1 cellular context compared by ENCODE assay signal in genomic region chr6:6694825-6695710, GRCh38.
TF ChIP-seq lines count a peak whose summit lies in the region.

No MANE protein-coding gene starts in this region.

TF ChIP-seq in K562, 482 proteins besides CTCF, POLR2A, EP300 and RAD21 (continued from another document and continues in another):
- peak; percentile 67; the same call in 1 of the 2 replicates for TF ChIP-seq RREB1 (CRISPR knock-in tag; IDR thresholded peaks at IDR 0.05)
- TF ChIP-seq NCOR1 (IDR thresholded peaks at IDR 0.05) = no peak
- TF ChIP-seq BCLAF1 (IDR thresholded peaks at IDR 0.05; ENCODE audit: borderline replicate concordance in 1 of 2, control insufficient read depth in 1 of 2, low read depth in 2 of 2, low read length in 1 of 2) = no peak
- peak; percentile 17 for TF ChIP-seq TBP (optimal IDR thresholded peaks at IDR 0.05; ENCODE audit: low read depth, low read length)
- TF ChIP-seq RCOR1 (IDR thresholded peaks at IDR 0.05; ENCODE audit: borderline replicate concordance in 1 of 2, low read depth in 2 of 2, low read length in 2 of 2) = peak in 1 of 2 experiments; percentile 42; a peak in 1 of 4 replicates
- peak; percentile 38 to 47; a peak in 1 of 4 replicates for TF ChIP-seq FOXK2 (conservative IDR thresholded peaks at IDR 0.05 in 1 of 2, IDR thresholded peaks at IDR 0.05 in 1 of 2; ENCODE audit: low read depth in 2 of 2)
- TF ChIP-seq NFIC (IDR thresholded peaks at IDR 0.05) = 0 out of 2 replicates have a peak, but pooled peaks have one; percentile 5
- peak; percentile 49; the same call in 1 of the 2 replicates for TF ChIP-seq VEZF1 (CRISPR knock-in tag; IDR thresholded peaks at IDR 0.05)
- TF ChIP-seq, protein P1, sequence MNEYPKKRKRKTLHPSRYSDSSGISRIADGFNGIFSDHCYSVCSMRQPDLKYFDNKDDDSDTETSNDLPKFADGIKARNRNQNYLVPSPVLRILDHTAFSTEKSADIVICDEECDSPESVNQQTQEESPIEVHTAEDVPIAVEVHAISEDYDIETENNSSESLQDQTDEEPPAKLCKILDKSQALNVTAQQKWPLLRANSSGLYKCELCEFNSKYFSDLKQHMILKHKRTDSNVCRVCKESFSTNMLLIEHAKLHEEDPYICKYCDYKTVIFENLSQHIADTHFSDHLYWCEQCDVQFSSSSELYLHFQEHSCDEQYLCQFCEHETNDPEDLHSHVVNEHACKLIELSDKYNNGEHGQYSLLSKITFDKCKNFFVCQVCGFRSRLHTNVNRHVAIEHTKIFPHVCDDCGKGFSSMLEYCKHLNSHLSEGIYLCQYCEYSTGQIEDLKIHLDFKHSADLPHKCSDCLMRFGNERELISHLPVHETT (CRISPR knock-in tag; conservative IDR thresholded peaks at IDR 0.05 in 1 of 2, IDR thresholded peaks at IDR 0.05 in 1 of 2) = 0 out of 4 replicates have a peak, but pooled peaks of 1 of the 2 experiments have one; percentile 46
- no peak for TF ChIP-seq ZNF121 (CRISPR knock-in tag; conservative IDR thresholded peaks at IDR 0.05)
- TF ChIP-seq GTF2E2 (tag; IDR thresholded peaks at IDR 0.05) = no peak
- peak; percentile 28; the same call in 1 of the 2 replicates for TF ChIP-seq POLR2G (IDR thresholded peaks at IDR 0.05; ENCODE audit: low read depth, low read length)
- no peak for TF ChIP-seq POLR2AphosphoS5 (IDR thresholded peaks at IDR 0.05; ENCODE audit: control insufficient read depth, insufficient read depth, low read depth, low read length)
- no peak for TF ChIP-seq BACH1 (tag; IDR thresholded peaks at IDR 0.05)
- peak; percentile 38 for TF ChIP-seq PRDM10 (IDR thresholded peaks at IDR 0.05; ENCODE audit: partially characterized antibody)
- TF ChIP-seq ZBTB17 (CRISPR knock-in tag; IDR thresholded peaks at IDR 0.05) = peak; percentile 71
- no peak for TF ChIP-seq MYC (IDR thresholded peaks at IDR 0.05; ENCODE audit: low read depth, low read length)
- TF ChIP-seq MYC (CRISPR knock-in tag; IDR thresholded peaks at IDR 0.05; ENCODE audit: borderline replicate concordance, low read depth) = 0 out of 2 replicates have a peak, but pooled peaks have one; percentile 38
- TF ChIP-seq NR2C1 (IDR thresholded peaks at IDR 0.05) = no peak
- no peak for TF ChIP-seq NR2C1 (tag; IDR thresholded peaks at IDR 0.05)
- peak; percentile 35; the same call in 1 of the 2 replicates for TF ChIP-seq PHF8 (IDR thresholded peaks at IDR 0.05; ENCODE audit: borderline replicate concordance, low read length)
- 0 out of 2 replicates have a peak, but pooled peaks have one; percentile 11 for TF ChIP-seq HSF4 (CRISPR knock-in tag; IDR thresholded peaks at IDR 0.05; ENCODE audit: borderline replicate concordance)
- 0 out of 2 replicates have a peak, but pooled peaks have one; percentile 19 for TF ChIP-seq HMG20A (CRISPR knock-in tag; conservative IDR thresholded peaks at IDR 0.05)
- peak; percentile 13; the same call in 1 of the 2 replicates for TF ChIP-seq ZNF75A (CRISPR knock-in tag; IDR thresholded peaks at IDR 0.05)
- no peak for TF ChIP-seq JUND (IDR thresholded peaks at IDR 0.05; ENCODE audit: borderline replicate concordance, low read depth, low read length)
- TF ChIP-seq JUND (tag; IDR thresholded peaks at IDR 0.05; ENCODE audit: borderline replicate concordance, low read depth, low read length) = peak; percentile 0; the same call in 1 of the 3 replicates
- TF ChIP-seq FOXJ2 (tag; IDR thresholded peaks at IDR 0.05) = peak; percentile 60; the same call in 1 of the 2 replicates
- no peak for TF ChIP-seq SAFB2 (IDR thresholded peaks at IDR 0.05; ENCODE audit: borderline replicate concordance, low read depth, low read length, severe bottlenecking)
- TF ChIP-seq ATF1 (CRISPR knock-in tag; IDR thresholded peaks at IDR 0.05) = no peak
- TF ChIP-seq ATF1 (tag; IDR thresholded peaks at IDR 0.05) = peak; percentile 37; the same call in 1 of the 2 replicates
- no peak for TF ChIP-seq XRCC4 (IDR thresholded peaks at IDR 0.05; ENCODE audit: extremely low read depth, insufficient read depth, insufficient read length)
- TF ChIP-seq E2F3 (CRISPR knock-in tag; IDR thresholded peaks at IDR 0.05) = peak; percentile 22; the same call in 1 of the 2 replicates
- no peak for TF ChIP-seq POLR3G (IDR thresholded peaks at IDR 0.05; ENCODE audit: extremely low read depth, insufficient read length, insufficient replicate concordance)
- TF ChIP-seq, protein P2, sequence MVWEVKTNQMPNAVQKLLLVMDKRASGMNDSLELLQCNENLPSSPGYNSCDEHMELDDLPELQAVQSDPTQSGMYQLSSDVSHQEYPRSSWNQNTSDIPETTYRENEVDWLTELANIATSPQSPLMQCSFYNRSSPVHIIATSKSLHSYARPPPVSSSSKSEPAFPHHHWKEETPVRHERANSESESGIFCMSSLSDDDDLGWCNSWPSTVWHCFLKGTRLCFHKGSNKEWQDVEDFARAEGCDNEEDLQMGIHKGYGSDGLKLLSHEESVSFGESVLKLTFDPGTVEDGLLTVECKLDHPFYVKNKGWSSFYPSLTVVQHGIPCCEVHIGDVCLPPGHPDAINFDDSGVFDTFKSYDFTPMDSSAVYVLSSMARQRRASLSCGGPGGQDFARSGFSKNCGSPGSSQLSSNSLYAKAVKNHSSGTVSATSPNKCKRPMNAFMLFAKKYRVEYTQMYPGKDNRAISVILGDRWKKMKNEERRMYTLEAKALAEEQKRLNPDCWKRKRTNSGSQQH (CRISPR knock-in tag; IDR thresholded peaks at IDR 0.05) = 0 out of 2 replicates have a peak, but pooled peaks have one; percentile 46
- TF ChIP-seq RNF2 (IDR thresholded peaks at IDR 0.05) = peak; percentile 26; the same call in 1 of the 2 replicates
- TF ChIP-seq TEAD1 (CRISPR knock-in tag; IDR thresholded peaks at IDR 0.05) = peak in 1 of 2 experiments; percentile 34; a peak in 1 of 4 replicates
- TF ChIP-seq, protein P3, sequence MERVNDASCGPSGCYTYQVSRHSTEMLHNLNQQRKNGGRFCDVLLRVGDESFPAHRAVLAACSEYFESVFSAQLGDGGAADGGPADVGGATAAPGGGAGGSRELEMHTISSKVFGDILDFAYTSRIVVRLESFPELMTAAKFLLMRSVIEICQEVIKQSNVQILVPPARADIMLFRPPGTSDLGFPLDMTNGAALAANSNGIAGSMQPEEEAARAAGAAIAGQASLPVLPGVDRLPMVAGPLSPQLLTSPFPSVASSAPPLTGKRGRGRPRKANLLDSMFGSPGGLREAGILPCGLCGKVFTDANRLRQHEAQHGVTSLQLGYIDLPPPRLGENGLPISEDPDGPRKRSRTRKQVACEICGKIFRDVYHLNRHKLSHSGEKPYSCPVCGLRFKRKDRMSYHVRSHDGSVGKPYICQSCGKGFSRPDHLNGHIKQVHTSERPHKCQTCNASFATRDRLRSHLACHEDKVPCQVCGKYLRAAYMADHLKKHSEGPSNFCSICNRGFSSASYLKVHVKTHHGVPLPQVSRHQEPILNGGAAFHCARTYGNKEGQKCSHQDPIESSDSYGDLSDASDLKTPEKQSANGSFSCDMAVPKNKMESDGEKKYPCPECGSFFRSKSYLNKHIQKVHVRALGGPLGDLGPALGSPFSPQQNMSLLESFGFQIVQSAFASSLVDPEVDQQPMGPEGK (CRISPR knock-in tag; IDR thresholded peaks at IDR 0.05; ENCODE audit: borderline replicate concordance) = no peak
